ENCODE assay signal across 15 cellular contexts in genomic region chr12:90036641-90037040, GRCh38.
DNase-seq lines count a peak whose midpoint lies in the region; ATAC-seq and TF ChIP-seq lines count a peak whose summit lies in the region.
"Had no signal": no experiment of that assay in that cellular context is flagged by ENCODE, and none has a peak within 500 bp of the region (broad histone marks: within the 10 kb centered on the region; RNA-seq: fewer than 3 reads in every experiment).

No MANE protein-coding gene starts in this region.

- no peak overlapping the region for H3K56ac ChIP-seq in mesendoderm (ENCODE audit: low read length)

- no peak overlapping the region for H2BK5ac ChIP-seq in mesendoderm (ENCODE audit: low read length)

- H2BK15ac ChIP-seq in mesendoderm (replicated peaks; ENCODE audit: low read depth) = no peak overlapping the region

- no peak for TF ChIP-seq CTCF in HFF-Myc (IDR thresholded peaks at IDR 0.05; ENCODE audit: low read depth, low read length, missing control alignments)

- no peaks in the 10 kb centered on the region for H3K79me2 ChIP-seq in mesendoderm (ENCODE audit: control insufficient read depth, insufficient read depth, low read length)

- H3K9ac ChIP-seq in mesendoderm (ENCODE audit: low read length) = no peak overlapping the region

- H3K27ac ChIP-seq in mesendoderm (ENCODE audit: low read depth, low read length) = no peak overlapping the region
- H3K27ac ChIP-seq: heart right ventricle, upper lobe of left lung had no signal

- no peak overlapping the region for H2AK5ac ChIP-seq in mesendoderm (ENCODE audit: low read length)

- H3K4me3 Mint-ChIP-seq in activated CD8-positive, alpha-beta T cell treated with anti-CD3 and anti-CD28 coated beads, Interleukin-2, amount 10 ng/mL, durations not matched to agents 7 days and 5 days = no peak overlapping the region
- H3K4me3 Mint-ChIP-seq: activated naive CD4-positive, alpha-beta T cell treated with anti-CD3 and anti-CD28 coated beads, Interleukin-2, amount 10 ng/mL, durations not matched to agents 7 days and 5 days had no signal

- no peak overlapping the region for H2BK120ac ChIP-seq in mesendoderm (ENCODE audit: low read depth, low read length)

- no peak overlapping the region for H3K4me2 ChIP-seq in mesendoderm (ENCODE audit: low read length)

- H3K4me1 Mint-ChIP-seq in activated CD8-positive, alpha-beta T cell treated with anti-CD3 and anti-CD28 coated beads, Interleukin-2, amount 10 ng/mL, durations not matched to agents 7 days and 5 days (ENCODE audit: low read depth) = peaks cover 18% of the 10 kb centered on the region

- H3K79me1 ChIP-seq in mesendoderm (ENCODE audit: low read length) = no peaks in the 10 kb centered on the region

- no peaks in the 10 kb centered on the region for H3K36me3 Mint-ChIP-seq in activated CD8-positive, alpha-beta T cell treated with anti-CD3 and anti-CD28 coated beads, Interleukin-2, amount 10 ng/mL, durations not matched to agents 7 days and 5 days (ENCODE audit: low read depth)
- H3K36me3 Mint-ChIP-seq: activated naive CD4-positive, alpha-beta T cell treated with anti-CD3 and anti-CD28 coated beads, Interleukin-2, amount 10 ng/mL, durations not matched to agents 7 days and 5 days had no signal

- H3K27me3 Mint-ChIP-seq in activated CD8-positive, alpha-beta T cell treated with anti-CD3 and anti-CD28 coated beads, Interleukin-2, amount 10 ng/mL, durations not matched to agents 7 days and 5 days (ENCODE audit: low read depth) = no peaks in the 10 kb centered on the region
- H3K27me3 Mint-ChIP-seq: activated naive CD4-positive, alpha-beta T cell treated with anti-CD3 and anti-CD28 coated beads, Interleukin-2, amount 10 ng/mL, durations not matched to agents 7 days and 5 days had no signal

- H3K4me3 ChIP-seq in HFF-Myc (replicated peaks; ENCODE audit: low read depth, low read length) (no peak overlapping the region), mesendoderm (ENCODE audit: low read length) (no peak overlapping the region)
- H3K4me3 ChIP-seq: heart right ventricle, upper lobe of left lung had no signal

- H4K5ac ChIP-seq in mesendoderm (ENCODE audit: low read length) = no peak overlapping the region

- H3K4me1 ChIP-seq in mesendoderm (ENCODE audit: control insufficient read depth, low read depth, low read length) = no peaks in the 10 kb centered on the region
- H3K4me1 ChIP-seq: upper lobe of left lung had no signal

- CTCF ChIA-PET in activated CD8-positive, alpha-beta T cell treated with anti-CD3 and anti-CD28 coated beads, Interleukin-2, amount 10 ng/mL, durations not matched to agents 7 days and 5 days (lab: Charles Lee) = no interaction called here

- DNase-seq in COLO829 (ENCODE audit: low spot score) (peak; percentile 53), HFF-Myc (ENCODE audit: extremely low read depth, low read depth) (peak; percentile 73), foreskin melanocyte (peak; percentile 26), NCI-H1436 treated with DMSO at 0.1 percent for 48 hours (lab: John Stamatoyannopoulos, UW) (no peak), mesendoderm (no peak)
- DNase-seq in activated CD8-positive, alpha-beta T cell treated with anti-CD3 and anti-CD28 coated beads, Interleukin-2, amount 10 ng/mL, durations not matched to agents 7 days and 5 days = peak; percentile 27
- no peak for DNase-seq in activated CD4-positive, alpha-beta T cell treated with anti-CD3 and anti-CD28 coated beads for 48 hours
- DNase-seq: activated naive CD4-positive, alpha-beta T cell treated with anti-CD3 and anti-CD28 coated beads, Interleukin-2, amount 10 ng/mL, durations not matched to agents 7 days and 5 days; BE2C; heart right ventricle; Kasumi-1; NCI-H2029; stimulated activated CD4-positive, alpha-beta T cell treated with anti-CD3 and anti-CD28 coated beads, Interleukin-2, amount 100 ng/mL, for 24 hours; upper lobe of left lung had no signal

- no peak overlapping the region for H4K8ac ChIP-seq in mesendoderm (ENCODE audit: low read depth, low read length)

- peaks cover 5% of the 10 kb centered on the region for H3K9me3 Mint-ChIP-seq in activated CD8-positive, alpha-beta T cell treated with anti-CD3 and anti-CD28 coated beads, Interleukin-2, amount 10 ng/mL, durations not matched to agents 7 days and 5 days (ENCODE audit: insufficient read depth)

- no peak overlapping the region for H3K27ac Mint-ChIP-seq in activated CD8-positive, alpha-beta T cell treated with anti-CD3 and anti-CD28 coated beads, Interleukin-2, amount 10 ng/mL, durations not matched to agents 7 days and 5 days
- H3K27ac Mint-ChIP-seq: activated naive CD4-positive, alpha-beta T cell treated with anti-CD3 and anti-CD28 coated beads, Interleukin-2, amount 10 ng/mL, durations not matched to agents 7 days and 5 days had no signal

- peak; percentile 53 for ATAC-seq in activated CD8-positive, alpha-beta T cell treated with anti-CD3 and anti-CD28 coated beads, Interleukin-2, amount 10 ng/mL, durations not matched to agents 7 days and 5 days
- ATAC-seq in HG03108 (IDR thresholded peaks at IDR 0.05; ENCODE audit: unreplicated experiment) = no peak
- ATAC-seq: heart right ventricle had no signal

- H3K23ac ChIP-seq in mesendoderm (ENCODE audit: low read length) = no peak overlapping the region

- POLR2A ChIA-PET in activated CD8-positive, alpha-beta T cell treated with anti-CD3 and anti-CD28 coated beads, Interleukin-2, amount 10 ng/mL, durations not matched to agents 7 days and 5 days (lab: Charles Lee) = no interaction called here

- no peak overlapping the region for H3K4ac ChIP-seq in mesendoderm (ENCODE audit: low read depth, low read length)

- H3K36me3 ChIP-seq in mesendoderm (ENCODE audit: control insufficient read depth, insufficient read depth, low read length) = no peaks in the 10 kb centered on the region
- H3K36me3 ChIP-seq: BE2C, heart right ventricle, upper lobe of left lung had no signal

- H3K27me3 ChIP-seq in mesendoderm (ENCODE audit: insufficient read depth, low read length, poor library complexity) = no peaks in the 10 kb centered on the region
- H3K27me3 ChIP-seq: BE2C, heart right ventricle, upper lobe of left lung had no signal

- no peak overlapping the region for H3K18ac ChIP-seq in mesendoderm (ENCODE audit: low read length)

- no CpG with 5 or more reads among the region's 3 CpGs for WGBS in mesendoderm (ENCODE audit: extremely low coverage, insufficient coverage, low lambda C conversion rate)

Comparison
In these comparisons a context has a peak if more than half of its experiments do, and no peak if none do; other contexts are left out.
1. DNase-seq: peak in COLO829 (single experiment), HFF-Myc (single experiment), activated CD8-positive, alpha-beta T cell treated with anti-CD3 and anti-CD28 coated beads, Interleukin-2, amount 10 ng/mL, durations not matched to agents 7 days and 5 days (single experiment) and foreskin melanocyte (single experiment); none in NCI-H1436 treated with DMSO at 0.1 percent for 48 hours (single experiment), mesendoderm (single experiment) and activated CD4-positive, alpha-beta T cell treated with anti-CD3 and anti-CD28 coated beads for 48 hours (single experiment).